ENCODE assay signal across 8 cellular contexts in genomic region chr12:42588308-42588836, GRCh38. TPM values are rescaled to one million over a fixed set of nuclear protein-coding genes. Genes with fewer than 3 reads are reported as not detected.
DNase-seq lines count a peak whose midpoint lies in the region; ATAC-seq and TF ChIP-seq lines count a peak whose summit lies in the region.

No MANE protein-coding gene starts in this region.

- H3K4me1 Mint-ChIP-seq in activated naive CD4-positive, alpha-beta T cell treated with anti-CD3 and anti-CD28 coated beads, Interleukin-2, amount 10 ng/mL, durations not matched to agents 7 days and 5 days, result peaks cover 18% of the 10 kb centered on the region
- peaks cover 46% of the 10 kb centered on the region for H3K4me1 Mint-ChIP-seq in mesothelial cell of epicardium

- TF ChIP-seq CTCF in mesothelial cell of epicardium (IDR thresholded peaks at IDR 0.05; ENCODE audit: unreplicated experiment) (no peak), uterus (IDR thresholded peaks at IDR 0.05) (no peak)

- H3K36me3 ChIP-seq in uterus, result no peaks in the 10 kb centered on the region

- H3K4me3 Mint-ChIP-seq in activated naive CD4-positive, alpha-beta T cell treated with anti-CD3 and anti-CD28 coated beads, Interleukin-2, amount 10 ng/mL, durations not matched to agents 7 days and 5 days, result peak overlapping the region; percentile 64
- H3K4me3 Mint-ChIP-seq in mesothelial cell of epicardium, result peak overlapping the region; percentile 88

- H3K4me3 ChIP-seq in uterus, result peak overlapping the region; percentile 78 to 80

- TF ChIP-seq POLR2A in uterus (IDR thresholded peaks at IDR 0.05), result no peak

- no peak for DNase-seq in activated naive CD4-positive, alpha-beta T cell treated with anti-CD3 and anti-CD28 coated beads, Interleukin-2, amount 10 ng/mL, durations not matched to agents 7 days and 5 days
- no peak for DNase-seq in activated naive CD4-positive, alpha-beta T cell treated with anti-CD3 and anti-CD28 coated beads, Interleukin-2, amount 50 U/mL, for 72 hours (ENCODE audit: low spot score in 2 of 2)
- DNase-seq in cerebellar cortex (ENCODE audit: low spot score) (peak; percentile 57), mesothelial cell of epicardium (ENCODE audit: low spot score in 2 of 2, unreplicated experiment in 2 of 2) (no peak), uterus (peak in 1 of 2 donors; percentile 15), posterior vena cava (ENCODE audit: low spot score) (no peak)

- H3K9me3 ChIP-seq in uterus, result no peaks in the 10 kb centered on the region

- no peaks in the 10 kb centered on the region for H3K27me3 ChIP-seq in uterus

- H3K27ac ChIP-seq in uterus, result peak overlapping the region; percentile 79 to 81

- H3K4me1 ChIP-seq in uterus, result no peaks in the 10 kb centered on the region

- no peaks in the 10 kb centered on the region for H3K9me3 Mint-ChIP-seq in activated naive CD4-positive, alpha-beta T cell treated with anti-CD3 and anti-CD28 coated beads, Interleukin-2, amount 10 ng/mL, durations not matched to agents 7 days and 5 days
- H3K9me3 Mint-ChIP-seq in activated naive CD4-positive, alpha-beta T cell treated with anti-CD3 and anti-CD28 coated beads, Interleukin-2, amount 50 U/mL, for 72 hours, result no peaks in the 10 kb centered on the region
- no peaks in the 10 kb centered on the region for H3K9me3 Mint-ChIP-seq in mesothelial cell of epicardium

- intact Hi-C loops in uterus (cut with DNase I; ENCODE audit: low total_unique reads) (no loop called here), posterior vena cava (cut with DNase I) (no loop called here)

- H3K36me3 Mint-ChIP-seq in activated naive CD4-positive, alpha-beta T cell treated with anti-CD3 and anti-CD28 coated beads, Interleukin-2, amount 10 ng/mL, durations not matched to agents 7 days and 5 days, result peaks cover 5% of the 10 kb centered on the region
- H3K36me3 Mint-ChIP-seq in activated naive CD4-positive, alpha-beta T cell treated with anti-CD3 and anti-CD28 coated beads, Interleukin-2, amount 50 U/mL, for 72 hours, result peaks cover 5 to 7% of the 10 kb centered on the region in 2 donors
- no peaks in the 10 kb centered on the region for H3K36me3 Mint-ChIP-seq in mesothelial cell of epicardium

- ATAC-seq in activated naive CD4-positive, alpha-beta T cell treated with anti-CD3 and anti-CD28 coated beads, Interleukin-2, amount 50 U/mL, for 72 hours, result no peak
- ATAC-seq in esophagus mucosa (no peak), GM21360 (IDR thresholded peaks at IDR 0.05; ENCODE audit: unreplicated experiment) (no peak)

- H3K27me3 Mint-ChIP-seq in activated naive CD4-positive, alpha-beta T cell treated with anti-CD3 and anti-CD28 coated beads, Interleukin-2, amount 10 ng/mL, durations not matched to agents 7 days and 5 days, result peaks cover 73% of the 10 kb centered on the region
- H3K27me3 Mint-ChIP-seq in mesothelial cell of epicardium (ENCODE audit: low read depth), result no peaks in the 10 kb centered on the region

- no peak overlapping the region for H3K27ac Mint-ChIP-seq in activated naive CD4-positive, alpha-beta T cell treated with anti-CD3 and anti-CD28 coated beads, Interleukin-2, amount 10 ng/mL, durations not matched to agents 7 days and 5 days
- no peak overlapping the region for H3K27ac Mint-ChIP-seq in activated naive CD4-positive, alpha-beta T cell treated with anti-CD3 and anti-CD28 coated beads, Interleukin-2, amount 50 U/mL, for 72 hours
- H3K27ac Mint-ChIP-seq in mesothelial cell of epicardium, result peak overlapping the region; percentile 92

- CTCF ChIA-PET in activated naive CD4-positive, alpha-beta T cell treated with anti-CD3 and anti-CD28 coated beads, Interleukin-2, amount 10 ng/mL, durations not matched to agents 7 days and 5 days (lab: Charles Lee), result no interaction called here

RNA-seq across cellular contexts. Expression of gene PRICKLE1, which starts 1.2 kb away (rescaled TPM):
- total RNA-seq in activated naive CD4-positive, alpha-beta T cell treated with anti-CD3 and anti-CD28 coated beads, Interleukin-2, amount 50 U/mL, for 72 hours, result not detected
- total RNA-seq in mesothelial cell of epicardium, result 79.4 to 89.1 TPM (median 80.7 TPM) in 3 replicates
- 10 to 100 TPM in 3 of 4 donors, 1 to 10 TPM in 1; 5.9 to 61.4 (median 28.4) TPM for total RNA-seq in uterus
- 10 to 100 TPM; 19.4 to 30.5 TPM for total RNA-seq in posterior vena cava
- 1.4 TPM for total RNA-seq in esophagus mucosa
